ENCODE assay signal across 26 cellular contexts in the genomic region with DNA sequence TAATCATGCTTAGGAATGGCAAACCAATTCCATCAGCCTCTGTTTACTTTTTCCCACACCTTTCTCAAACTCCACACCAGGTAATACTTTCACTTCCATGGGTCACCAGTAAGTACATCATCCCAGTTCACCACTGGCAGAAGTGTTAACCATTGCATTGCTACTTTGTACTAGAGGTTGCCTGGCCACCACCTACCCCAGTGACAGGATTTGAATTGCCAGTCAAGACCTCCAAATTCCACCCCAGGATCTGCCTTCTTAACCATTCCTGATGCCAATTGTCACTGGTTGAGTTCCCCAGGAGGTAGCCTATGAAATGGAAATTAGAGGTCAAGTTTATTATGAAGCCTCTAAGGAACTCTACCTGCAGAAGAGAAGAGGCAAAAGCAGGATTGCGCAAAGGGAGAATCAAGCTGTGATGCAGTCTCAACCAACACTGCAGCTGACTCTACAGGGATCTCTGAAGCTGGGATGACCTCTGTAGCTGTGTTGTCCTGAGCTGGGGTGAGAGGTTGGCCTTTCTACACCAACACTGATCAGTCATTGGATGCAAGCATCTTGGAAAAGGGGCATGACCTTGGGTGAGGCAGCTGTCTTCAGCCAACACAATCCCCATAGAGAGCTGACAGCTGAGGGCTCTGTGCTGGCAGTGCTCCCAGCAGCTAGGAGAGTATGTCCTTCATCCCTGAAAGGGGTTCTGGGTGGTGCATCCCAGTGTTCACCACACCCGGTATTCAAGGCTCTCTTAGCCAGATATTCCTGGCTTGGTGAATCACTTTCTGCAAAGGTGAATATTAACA. TPM values are rescaled to one million over a fixed set of nuclear protein-coding genes. Genes with fewer than 3 reads are reported as not detected.
"Had no signal": no experiment of that assay in that cellular context is flagged by ENCODE, and none has a peak within 500 bp of the region (broad histone marks: within the 10 kb centered on the region; RNA-seq: fewer than 3 reads in every experiment).

No MANE protein-coding gene starts in this region.

- H3K4me1 ChIP-seq: colonic mucosa, psoas muscle, right lobe of liver, spleen had no signal

- ATAC-seq: activated CD8-positive, alpha-beta T cell treated with anti-CD3 and anti-CD28 coated beads for 36 hours; activated T-helper 17 cell treated with anti-CD3 and anti-CD28 coated beads, Interleukin-2, amount 50 U/mL, for 72 hours; mucosa of descending colon; naive thymus-derived CD8-positive, alpha-beta T cell; psoas muscle; right lobe of liver; stimulated activated naive B cell treated with anti-CD40 and anti-IgM and Interleukin-4, amounts not matched to agents 10 μg/mL and 1 μg/mL and 100 μg/mL, for 72 hours had no signal

- H3K4me3 ChIP-seq: colonic mucosa, mucosa of descending colon, ovary, psoas muscle, right lobe of liver, spleen, thoracic aorta had no signal

- H3K27me3 Mint-ChIP-seq: activated B cell treated with CpG ODN at 0.5 μM for 24 hours had no signal

- H3K4me3 Mint-ChIP-seq: activated B cell treated with CpG ODN at 0.5 μM for 24 hours; activated CD8-positive, alpha-beta T cell treated with anti-CD3 and anti-CD28 coated beads for 36 hours; activated naive CD8-positive, alpha-beta T cell treated with anti-CD3 and anti-CD28 coated beads for 36 hours; activated T-helper 17 cell treated with anti-CD3 and anti-CD28 coated beads, Interleukin-2, amount 50 U/mL, for 72 hours; immature natural killer cell; naive thymus-derived CD8-positive, alpha-beta T cell; stimulated activated naive B cell treated with anti-CD40 and anti-IgM and Interleukin-4, amounts not matched to agents 10 μg/mL and 1 μg/mL and 100 μg/mL, for 72 hours; T-helper 2 cell treated with Interferon-gamma antibody and Interleukin-4, amounts not matched to agents 5 μg/mL and 100 μg/mL, for 36 hours had no signal

- H3K27me3 ChIP-seq: colonic mucosa, ovary, right lobe of liver had no signal

- H3K36me3 Mint-ChIP-seq: activated naive CD8-positive, alpha-beta T cell treated with anti-CD3 and anti-CD28 coated beads for 36 hours; immature natural killer cell; naive thymus-derived CD8-positive, alpha-beta T cell; stimulated activated naive B cell treated with anti-CD40 and anti-IgM and Interleukin-4, amounts not matched to agents 10 μg/mL and 1 μg/mL and 100 μg/mL, for 72 hours had no signal

- H3K36me3 ChIP-seq: colonic mucosa, ovary, right lobe of liver, spleen, thoracic aorta had no signal

- H3K27ac Mint-ChIP-seq: activated B cell treated with CpG ODN at 0.5 μM for 24 hours; activated CD8-positive, alpha-beta T cell treated with anti-CD3 and anti-CD28 coated beads for 36 hours; activated naive CD8-positive, alpha-beta T cell treated with anti-CD3 and anti-CD28 coated beads for 36 hours; activated T-helper 17 cell treated with anti-CD3 and anti-CD28 coated beads, Interleukin-2, amount 50 U/mL, for 72 hours; immature natural killer cell; naive thymus-derived CD8-positive, alpha-beta T cell; stimulated activated naive B cell treated with anti-CD40 and anti-IgM and Interleukin-4, amounts not matched to agents 10 μg/mL and 1 μg/mL and 100 μg/mL, for 72 hours; T-helper 2 cell treated with Interferon-gamma antibody and Interleukin-4, amounts not matched to agents 5 μg/mL and 100 μg/mL, for 36 hours had no signal

- DNase-seq: activated B cell treated with CpG ODN at 0.5 μM for 24 hours; activated CD4-positive, alpha-beta T cell treated with anti-CD3 and anti-CD28 coated beads for 48 hours; activated CD8-positive, alpha-beta T cell treated with anti-CD3 and anti-CD28 coated beads for 36 hours; activated naive CD4-positive, alpha-beta T cell; activated naive CD8-positive, alpha-beta T cell treated with anti-CD3 and anti-CD28 coated beads for 36 hours; activated T-cell treated with anti-CD3 and anti-CD28 coated beads, Interleukin-2, amount 50 U/mL, for 1 hour; amniotic stem cell; caudate nucleus; colonic mucosa; erythroblast; head of caudate nucleus; immature natural killer cell; kidney glomerular epithelial cell; mesenchymal stem cell; mucosa of descending colon; naive thymus-derived CD8-positive, alpha-beta T cell; ovary; psoas muscle; right lobe of liver; spleen; stimulated activated CD4-positive, alpha-beta T cell treated with anti-CD3 and anti-CD28 coated beads, Interleukin-4, amount 100 ng/mL, for 4 hours; stimulated activated naive B cell treated with anti-CD40 and anti-IgM and Interleukin-4, amounts not matched to agents 10 μg/mL and 1 μg/mL and 100 μg/mL, for 72 hours had no signal

- H3K9me3 ChIP-seq: colonic mucosa, mucosa of descending colon, ovary, psoas muscle, right lobe of liver, spleen, thoracic aorta had no signal

- H3K4me1 Mint-ChIP-seq: activated B cell treated with CpG ODN at 0.5 μM for 24 hours; activated naive CD8-positive, alpha-beta T cell treated with anti-CD3 and anti-CD28 coated beads for 36 hours; activated T-helper 17 cell treated with anti-CD3 and anti-CD28 coated beads, Interleukin-2, amount 50 U/mL, for 72 hours; immature natural killer cell; naive thymus-derived CD8-positive, alpha-beta T cell; stimulated activated naive B cell treated with anti-CD40 and anti-IgM and Interleukin-4, amounts not matched to agents 10 μg/mL and 1 μg/mL and 100 μg/mL, for 72 hours had no signal

- H3K9me3 Mint-ChIP-seq: activated B cell treated with CpG ODN at 0.5 μM for 24 hours; activated CD8-positive, alpha-beta T cell treated with anti-CD3 and anti-CD28 coated beads for 36 hours; activated naive CD8-positive, alpha-beta T cell treated with anti-CD3 and anti-CD28 coated beads for 36 hours; activated T-helper 17 cell treated with anti-CD3 and anti-CD28 coated beads, Interleukin-2, amount 50 U/mL, for 72 hours; naive thymus-derived CD8-positive, alpha-beta T cell; stimulated activated naive B cell treated with anti-CD40 and anti-IgM and Interleukin-4, amounts not matched to agents 10 μg/mL and 1 μg/mL and 100 μg/mL, for 72 hours; T-helper 2 cell treated with Interferon-gamma antibody and Interleukin-4, amounts not matched to agents 5 μg/mL and 100 μg/mL, for 36 hours had no signal

- H3K27ac ChIP-seq: colonic mucosa, ovary, psoas muscle, right lobe of liver, spleen, thoracic aorta had no signal

RNA-seq across cellular contexts. Expression of gene HMGA2, which starts 37.0 kb away (rescaled TPM):
- total RNA-seq: activated B cell treated with CpG ODN at 0.5 μM for 24 hours; activated CD8-positive, alpha-beta T cell treated with anti-CD3 and anti-CD28 coated beads for 36 hours; activated naive CD8-positive, alpha-beta T cell treated with anti-CD3 and anti-CD28 coated beads for 36 hours; activated T-helper 17 cell treated with anti-CD3 and anti-CD28 coated beads, Interleukin-2, amount 50 U/mL, for 72 hours; naive thymus-derived CD8-positive, alpha-beta T cell; ureter had no signal
- polyA plus RNA-seq: naive thymus-derived CD8-positive, alpha-beta T cell had no signal
